20 cellular contexts compared by ENCODE assay signal in genomic region chr11:128409476-128409875, GRCh38.
DNase-seq lines count a peak whose midpoint lies in the region; ATAC-seq and TF ChIP-seq lines count a peak whose summit lies in the region.
"Had no signal": no experiment of that assay in that cellular context is flagged by ENCODE, and none has a peak within 500 bp of the region (broad histone marks: within the 10 kb centered on the region; RNA-seq: fewer than 3 reads in every experiment).

No MANE protein-coding gene starts in this region.

- H3K4me1 Mint-ChIP-seq in nephron: peaks cover 55% of the 10 kb centered on the region

- H3K27me3 ChIP-seq in body of pancreas: no peaks in the 10 kb centered on the region
- H3K27me3 ChIP-seq: adrenal gland, BLaER1, ovary had no signal

- no peaks in the 10 kb centered on the region for H3K36me3 Mint-ChIP-seq in nephron (ENCODE audit: low read depth)

- ATAC-seq in body of pancreas (no peak), HG03457 (IDR thresholded peaks at IDR 0.05; ENCODE audit: unreplicated experiment) (no peak)
- ATAC-seq: activated T-cell treated with anti-CD3 and anti-CD28 coated beads, Interleukin-2, amount 50 U/mL, for 4 hours; K562 had no signal

- peaks cover 5% of the 10 kb centered on the region for H3K4me1 ChIP-seq in body of pancreas

- TF ChIP-seq POLR2A in body of pancreas (IDR thresholded peaks at IDR 0.05): no peak

- intact Hi-C loops in body of pancreas (cut with DNase I): no loop called here

- H3K4me3 ChIP-seq in choroid plexus epithelial cell (ENCODE audit: low read depth, low read length): no peak overlapping the region
- no peak overlapping the region for H3K4me3 ChIP-seq in body of pancreas
- H3K4me3 ChIP-seq: adrenal gland, BLaER1, K562, ovary had no signal

- H3K27ac Mint-ChIP-seq in nephron: peak overlapping the region; percentile 36 to 72 (median 58)
- H3K27ac Mint-ChIP-seq: activated CD4-positive, alpha-beta T cell treated with anti-CD3 and anti-CD28 coated beads, Interleukin-2, amount 10 ng/mL, durations not matched to agents 24 days and 14 days; dendritic cell treated with granulocyte-macrophage colony-stimulating factor and Interleukin-4, amounts not matched to agents 40 ng/mL and 50 ng/mL, for 4 days; T-helper 2 cell treated with Interferon-gamma antibody and Interleukin-4, amounts not matched to agents 5 μg/mL and 100 μg/mL, for 36 hours had no signal

- WGBS in body of pancreas, 2 donors: 45 to 48% methylated on average over 2 of the region's 2 CpGs

- DNase-seq in EL (peak; percentile 81), NCI-H69 (lab: John Stamatoyannopoulos, UW) (peak; percentile 14), choroid plexus epithelial cell (ENCODE audit: low read depth) (peak; percentile 85), body of pancreas (no peak), activated T-cell treated with anti-CD3 and anti-CD28 coated beads for 4 hours (no peak), NCI-H1105 (lab: John Stamatoyannopoulos, UW) (no peak)
- DNase-seq: activated CD4-positive, alpha-beta T cell treated with anti-CD3 and anti-CD28 coated beads, Interleukin-2, amount 10 ng/mL, durations not matched to agents 24 days and 14 days; activated T-cell treated with anti-CD3 and anti-CD28 coated beads, Interleukin-2, amount 50 U/mL, for 4 hours; glutamatergic neuron; islet precursor cell; NCI-H526 treated with DMSO at 0.1 percent for 48 hours; ovary; stimulated activated CD4-positive, alpha-beta T cell treated with anti-CD3 and anti-CD28 coated beads, Interleukin-12 subunit alpha, Interleukin-12 subunit beta, amount 100 ng/mL, for 4 hours had no signal

- H3K9me3 ChIP-seq in body of pancreas: no peaks in the 10 kb centered on the region
- H3K9me3 ChIP-seq: adrenal gland, BLaER1, ovary had no signal

- H3K27me3 Mint-ChIP-seq in nephron (ENCODE audit: low read depth): peaks cover 4% of the 10 kb centered on the region
- H3K27me3 Mint-ChIP-seq: activated CD4-positive, alpha-beta T cell treated with anti-CD3 and anti-CD28 coated beads, Interleukin-2, amount 10 ng/mL, durations not matched to agents 24 days and 14 days had no signal

- no peak overlapping the region for H3K4me3 Mint-ChIP-seq in nephron
- H3K4me3 Mint-ChIP-seq: activated CD4-positive, alpha-beta T cell treated with anti-CD3 and anti-CD28 coated beads, Interleukin-2, amount 10 ng/mL, durations not matched to agents 24 days and 14 days; activated T-cell treated with anti-CD3 and anti-CD28 coated beads, Interleukin-2, amount 50 U/mL, for 4 hours; dendritic cell treated with granulocyte-macrophage colony-stimulating factor and Interleukin-4, amounts not matched to agents 40 ng/mL and 50 ng/mL, for 4 days; T-helper 2 cell treated with Interferon-gamma antibody and Interleukin-4, amounts not matched to agents 5 μg/mL and 100 μg/mL, for 36 hours had no signal

- no peaks in the 10 kb centered on the region for H3K9me3 Mint-ChIP-seq in nephron
- H3K9me3 Mint-ChIP-seq: activated T-cell treated with anti-CD3 and anti-CD28 coated beads, Interleukin-2, amount 50 U/mL, for 4 hours; dendritic cell treated with granulocyte-macrophage colony-stimulating factor and Interleukin-4, amounts not matched to agents 40 ng/mL and 50 ng/mL, for 4 days; T-helper 2 cell treated with Interferon-gamma antibody and Interleukin-4, amounts not matched to agents 5 μg/mL and 100 μg/mL, for 36 hours had no signal

- no peak overlapping the region for H3K27ac ChIP-seq in body of pancreas
- H3K27ac ChIP-seq: adrenal gland, BLaER1, ovary had no signal

- TF ChIP-seq CTCF in choroid plexus epithelial cell (conservative IDR thresholded peaks at IDR 0.05; ENCODE audit: low read depth, low read length) (no peak), nephron (IDR thresholded peaks at IDR 0.05; ENCODE audit: unreplicated experiment in 3 of 3) (no peak), body of pancreas (IDR thresholded peaks at IDR 0.05) (no peak)

- H3K36me3 ChIP-seq in body of pancreas (replicated peaks in 1 of 2; ENCODE audit: insufficient read depth in 1 of 2, low read depth in 2 of 2): no peaks in the 10 kb centered on the region
- H3K36me3 ChIP-seq: adrenal gland, BLaER1, ovary had no signal

Comparison
In these comparisons a context has a peak if more than half of its experiments do, and no peak if none do; other contexts are left out.
1. DNase-seq: peak in EL (single experiment), NCI-H69 (single experiment) and choroid plexus epithelial cell (single experiment); none in body of pancreas (0 of 4), activated T-cell treated with anti-CD3 and anti-CD28 coated beads for 4 hours (single experiment) and NCI-H1105 (single experiment).